20 cellular contexts compared by ENCODE assay signal in genomic region chr2:68155618-68156017, GRCh38. TPM values are rescaled to one million over a fixed set of nuclear protein-coding genes. Genes with fewer than 3 reads are reported as not detected.
DNase-seq lines count a peak whose midpoint lies in the region; ATAC-seq and TF ChIP-seq lines count a peak whose summit lies in the region.
"Had no signal": no experiment of that assay in that cellular context is flagged by ENCODE, and none has a peak within 500 bp of the region (broad histone marks: within the 10 kb centered on the region; RNA-seq: fewer than 3 reads in every experiment).

No MANE protein-coding gene starts in this region.

- H3F3A ChIP-seq in SK-N-SH (replicated peaks; ENCODE audit: insufficient read depth): peaks cover 7% of the 10 kb centered on the region

- H3K4me3 Mint-ChIP-seq in CD4-positive, CD25-positive, alpha-beta regulatory T cell: peak overlapping the region in 3 of 4 donors; percentile 36 to 63 (median 38)
- peak overlapping the region in 5 of 8 donors; percentile 74 to 98 (median 98) for H3K4me3 Mint-ChIP-seq in naive B cell

- CTCF ChIA-PET in SK-N-SH (lab: Yijun Ruan, JAX): interaction anchor here (0.6 to 3.1 kb wide), 6 partner anchors 11 to 40 kb away, joined by 3 to 11 read pairs (median 3); no protein-coding TSS in a partner anchor
- CTCF ChIA-PET in GM10248 (lab: Yijun Ruan, JAX): interaction anchor here (1.0 to 3.8 kb wide), 5 partner anchors 13 to 41 kb away, joined by 3 to 19 read pairs (median 5); no protein-coding TSS in a partner anchor

- H3K9me2 ChIP-seq in SK-N-SH: no peaks in the 10 kb centered on the region

- no peak for ATAC-seq in SK-N-SH treated with all-trans-retinoic acid at 6 μM for 48 hours
- no peak for ATAC-seq in CD4-positive, CD25-positive, alpha-beta regulatory T cell (ENCODE audit: low read depth in 2 of 2)
- ATAC-seq in naive B cell (ENCODE audit: low read depth in 2 of 2): no peak
- ATAC-seq in HG03571 (IDR thresholded peaks at IDR 0.05; ENCODE audit: unreplicated experiment): no peak
- ATAC-seq: left lung had no signal

- peaks cover 10% of the 10 kb centered on the region for H3K36me3 Mint-ChIP-seq in CD4-positive, CD25-positive, alpha-beta regulatory T cell
- H3K36me3 Mint-ChIP-seq in naive B cell: peaks cover 4 to 7% of the 10 kb centered on the region in 2 donors

- no peaks in the 10 kb centered on the region for H3K9me3 Mint-ChIP-seq in CD4-positive, CD25-positive, alpha-beta regulatory T cell
- H3K9me3 Mint-ChIP-seq in naive B cell: no peaks in the 10 kb centered on the region

- peak overlapping the region; percentile 83; the same call in 1 of the 2 replicates for H3K4me2 ChIP-seq in SK-N-SH

- H3K27ac Mint-ChIP-seq in CD4-positive, CD25-positive, alpha-beta regulatory T cell: no peak overlapping the region
- H3K27ac Mint-ChIP-seq in naive B cell: peak overlapping the region in 2 of 6 donors; percentile 44 to 62

- H3K9me3 ChIP-seq in SK-N-SH: no peaks in the 10 kb centered on the region
- no peaks in the 10 kb centered on the region for H3K9me3 ChIP-seq in CD4-positive, CD25-positive, alpha-beta regulatory T cell (ENCODE audit: control insufficient read depth in 2 of 2, low read length in 2 of 2)
- H3K9me3 ChIP-seq: BE2C, esophagus muscularis mucosa, left lung had no signal

- no peaks in the 10 kb centered on the region for H3K27me3 ChIP-seq in SK-N-SH (ENCODE audit: insufficient read depth)
- no peaks in the 10 kb centered on the region for H3K27me3 ChIP-seq in CD4-positive, CD25-positive, alpha-beta regulatory T cell (ENCODE audit: control insufficient read depth, insufficient read depth, low read length)
- H3K27me3 ChIP-seq: BE2C, esophagus muscularis mucosa, left lung had no signal

- H2AFZ ChIP-seq in SK-N-SH (ENCODE audit: low read depth): no peak overlapping the region

- peaks cover 5% of the 10 kb centered on the region for H3K27me3 Mint-ChIP-seq in CD4-positive, CD25-positive, alpha-beta regulatory T cell
- H3K27me3 Mint-ChIP-seq in naive B cell: no peaks in the 10 kb centered on the region

- H3K36me3 ChIP-seq in SK-N-SH (replicated peaks in 1 of 2; ENCODE audit: control insufficient read depth in 1 of 2, insufficient read depth in 2 of 2, low read length in 1 of 2): peaks cover 5 to 30% of the 10 kb centered on the region in 2 experiments
- H3K36me3 ChIP-seq in CD4-positive, CD25-positive, alpha-beta regulatory T cell (ENCODE audit: control insufficient read depth, insufficient read depth, low read length): peaks cover 6% of the 10 kb centered on the region
- H3K36me3 ChIP-seq: BE2C had no signal

- no peak for TF ChIP-seq EP300 in SK-N-SH (IDR thresholded peaks at IDR 0.05; ENCODE audit: borderline replicate concordance in 1 of 2, low read depth in 1 of 2, low read length in 1 of 2)

- WGBS in SK-N-SH (ENCODE audit: low lambda C conversion rate): 85% methylated on average over 7 of the region's 7 CpGs

- no peaks in the 10 kb centered on the region for H4K20me1 ChIP-seq in SK-N-SH (ENCODE audit: insufficient read depth)

- no peak for TF ChIP-seq RAD21 in SK-N-SH (IDR thresholded peaks at IDR 0.05; ENCODE audit: low read length)

- H3K4me3 ChIP-seq in SK-N-SH (ENCODE audit: low read depth in 2 of 2, low read length in 1 of 2): no peak overlapping the region
- no peak overlapping the region for H3K4me3 ChIP-seq in CD4-positive, CD25-positive, alpha-beta regulatory T cell (ENCODE audit: low read depth, low read length)
- H3K4me3 ChIP-seq in NB4 (ENCODE audit: low read depth, low read length): peak overlapping the region; percentile 7

- DNase-seq in SK-N-SH (no peak), NB4 (ENCODE audit: low read depth) (no peak), naive B cell (no peak), globus pallidus (ENCODE audit: low spot score) (no peak), GM10248 (ENCODE audit: extremely low spot score) (no peak)
- no peak for DNase-seq in CD4-positive, CD25-positive, alpha-beta regulatory T cell
- DNase-seq: activated CD8-positive, alpha-beta memory T cell treated with anti-CD3 and anti-CD28 coated beads for 24 hours; activated effector memory CD4-positive, alpha-beta T cell treated with Interleukin-2 at 50 U/mL for 16 hours; BE2C; cerebellar nuclear complex; DMS 273 treated with DMSO at 0.1 percent for 48 hours; effector CD8-positive, alpha-beta T cell; NCI-H1930; NCI-H446 treated with DMSO at 0.1 percent for 48 hours; stimulated activated CD4-positive, alpha-beta T cell treated with anti-CD3 and anti-CD28 coated beads, Interleukin-4, amount 100 ng/mL, for 1 hour had no signal

- H3K79me2 ChIP-seq in SK-N-SH (ENCODE audit: insufficient read depth): peaks cover 80% of the 10 kb centered on the region

- TF ChIP-seq POLR2A in NB4 (IDR thresholded peaks at IDR 0.05; ENCODE audit: extremely low read depth, insufficient read length): no peak

- peaks cover 31 to 81% (median 56%) of the 10 kb centered on the region in 4 donors for H3K4me1 Mint-ChIP-seq in CD4-positive, CD25-positive, alpha-beta regulatory T cell
- peaks cover 43 to 77% (median 45%) of the 10 kb centered on the region in 3 donors for H3K4me1 Mint-ChIP-seq in naive B cell

- H3K4me1 ChIP-seq in SK-N-SH (ENCODE audit: control insufficient read depth in 1 of 2, insufficient read depth in 2 of 2, low read depth in 1 of 2, low read length in 1 of 2): peaks cover 5 to 6% of the 10 kb centered on the region in 2 experiments; a peak in 3 of 4 replicates
- peaks cover 62% of the 10 kb centered on the region for H3K4me1 ChIP-seq in CD4-positive, CD25-positive, alpha-beta regulatory T cell (ENCODE audit: control insufficient read depth, insufficient read depth, low read length, poor library complexity, severe bottlenecking)
- H3K4me1 ChIP-seq: BE2C had no signal

- POLR2A ChIA-PET in SK-N-SH (lab: Yijun Ruan, JAX): interaction anchor here (0.7 kb wide), 1 partner anchor 52 kb away, joined by 4 read pairs; no protein-coding TSS in a partner anchor
- POLR2A ChIA-PET in GM10248 (lab: Yijun Ruan, JAX): no interaction called here

- no peak for TF ChIP-seq CTCF in SK-N-SH (IDR thresholded peaks at IDR 0.05)
- TF ChIP-seq CTCF in NB4 (IDR thresholded peaks at IDR 0.05; ENCODE audit: low read depth, low read length): no peak
- no peak for TF ChIP-seq CTCF in GM10248 (IDR thresholded peaks at IDR 0.05; ENCODE audit: control extremely low read depth, extremely low read depth, low read depth, missing control alignments)

- H3K27ac ChIP-seq in SK-N-SH (ENCODE audit: low read depth in 2 of 2, low read length in 1 of 2): no peak overlapping the region
- H3K27ac ChIP-seq in CD4-positive, CD25-positive, alpha-beta regulatory T cell (ENCODE audit: insufficient read depth, low read length, poor library complexity, severe bottlenecking): no peak overlapping the region
- H3K27ac ChIP-seq: 22Rv1, left lung had no signal

- H3K9ac ChIP-seq in SK-N-SH: no peak overlapping the region

TF ChIP-seq in SK-N-SH treated with all-trans-retinoic acid at 6 μM for 48 hours, 23 proteins besides CTCF, POLR2A, EP300 and RAD21 (continues in another document):
- TF ChIP-seq SNAI2 (CRISPR knock-in tag; IDR thresholded peaks at IDR 0.05) (no peak), BACH2 (CRISPR knock-in tag; IDR thresholded peaks at IDR 0.05; ENCODE audit: borderline replicate concordance) (no peak), OSR1 (CRISPR knock-in tag; IDR thresholded peaks at IDR 0.05) (no peak), CSDC2 (CRISPR knock-in tag; IDR thresholded peaks at IDR 0.05) (no peak), ISL1 (CRISPR knock-in tag; IDR thresholded peaks at IDR 0.05) (no peak), ZNF8 (CRISPR knock-in tag; IDR thresholded peaks at IDR 0.05) (no peak)
- TF ChIP-seq, protein P1, sequence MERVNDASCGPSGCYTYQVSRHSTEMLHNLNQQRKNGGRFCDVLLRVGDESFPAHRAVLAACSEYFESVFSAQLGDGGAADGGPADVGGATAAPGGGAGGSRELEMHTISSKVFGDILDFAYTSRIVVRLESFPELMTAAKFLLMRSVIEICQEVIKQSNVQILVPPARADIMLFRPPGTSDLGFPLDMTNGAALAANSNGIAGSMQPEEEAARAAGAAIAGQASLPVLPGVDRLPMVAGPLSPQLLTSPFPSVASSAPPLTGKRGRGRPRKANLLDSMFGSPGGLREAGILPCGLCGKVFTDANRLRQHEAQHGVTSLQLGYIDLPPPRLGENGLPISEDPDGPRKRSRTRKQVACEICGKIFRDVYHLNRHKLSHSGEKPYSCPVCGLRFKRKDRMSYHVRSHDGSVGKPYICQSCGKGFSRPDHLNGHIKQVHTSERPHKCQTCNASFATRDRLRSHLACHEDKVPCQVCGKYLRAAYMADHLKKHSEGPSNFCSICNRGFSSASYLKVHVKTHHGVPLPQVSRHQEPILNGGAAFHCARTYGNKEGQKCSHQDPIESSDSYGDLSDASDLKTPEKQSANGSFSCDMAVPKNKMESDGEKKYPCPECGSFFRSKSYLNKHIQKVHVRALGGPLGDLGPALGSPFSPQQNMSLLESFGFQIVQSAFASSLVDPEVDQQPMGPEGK (CRISPR knock-in tag; IDR thresholded peaks at IDR 0.05; ENCODE audit: borderline replicate concordance): no peak
- TF ChIP-seq, protein P2, sequence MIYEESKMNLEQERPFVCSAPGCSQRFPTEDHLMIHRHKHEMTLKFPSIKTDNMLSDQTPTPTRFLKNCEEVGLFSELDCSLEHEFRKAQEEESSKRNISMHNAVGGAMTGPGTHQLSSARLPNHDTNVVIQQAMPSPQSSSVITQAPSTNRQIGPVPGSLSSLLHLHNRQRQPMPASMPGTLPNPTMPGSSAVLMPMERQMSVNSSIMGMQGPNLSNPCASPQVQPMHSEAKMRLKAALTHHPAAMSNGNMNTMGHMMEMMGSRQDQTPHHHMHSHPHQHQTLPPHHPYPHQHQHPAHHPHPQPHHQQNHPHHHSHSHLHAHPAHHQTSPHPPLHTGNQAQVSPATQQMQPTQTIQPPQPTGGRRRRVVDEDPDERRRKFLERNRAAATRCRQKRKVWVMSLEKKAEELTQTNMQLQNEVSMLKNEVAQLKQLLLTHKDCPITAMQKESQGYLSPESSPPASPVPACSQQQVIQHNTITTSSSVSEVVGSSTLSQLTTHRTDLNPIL (CRISPR knock-in tag; IDR thresholded peaks at IDR 0.05; ENCODE audit: low read depth): no peak

RNA-seq across cellular contexts. Expression of gene PNO1, which starts 2.1 kb away (rescaled TPM):
- 16.8 and 20.6 TPM in 2 replicates for polyA plus RNA-seq in SK-N-SH (2012; rRNA removed)
- polyA plus RNA-seq in SK-N-SH (2012; cell fraction: cytosol; rRNA removed): 22.0 and 26.7 TPM in 2 replicates
- polyA plus RNA-seq in SK-N-SH (2012; cell fraction: nucleus; rRNA removed): 12.3 and 13.7 TPM in 2 replicates
- 29.8 TPM for total RNA-seq in CD4-positive, CD25-positive, alpha-beta regulatory T cell
- 10 to 100 TPM; 20.6 to 25.0 (median 22.8) TPM for polyA plus RNA-seq in CD4-positive, CD25-positive, alpha-beta regulatory T cell
- 10 to 100 TPM; 17.2 to 33.2 (median 19.5) TPM for polyA plus RNA-seq in naive B cell (ENCODE audit: low read depth in 6 of 6)
